In the genomic region with DNA sequence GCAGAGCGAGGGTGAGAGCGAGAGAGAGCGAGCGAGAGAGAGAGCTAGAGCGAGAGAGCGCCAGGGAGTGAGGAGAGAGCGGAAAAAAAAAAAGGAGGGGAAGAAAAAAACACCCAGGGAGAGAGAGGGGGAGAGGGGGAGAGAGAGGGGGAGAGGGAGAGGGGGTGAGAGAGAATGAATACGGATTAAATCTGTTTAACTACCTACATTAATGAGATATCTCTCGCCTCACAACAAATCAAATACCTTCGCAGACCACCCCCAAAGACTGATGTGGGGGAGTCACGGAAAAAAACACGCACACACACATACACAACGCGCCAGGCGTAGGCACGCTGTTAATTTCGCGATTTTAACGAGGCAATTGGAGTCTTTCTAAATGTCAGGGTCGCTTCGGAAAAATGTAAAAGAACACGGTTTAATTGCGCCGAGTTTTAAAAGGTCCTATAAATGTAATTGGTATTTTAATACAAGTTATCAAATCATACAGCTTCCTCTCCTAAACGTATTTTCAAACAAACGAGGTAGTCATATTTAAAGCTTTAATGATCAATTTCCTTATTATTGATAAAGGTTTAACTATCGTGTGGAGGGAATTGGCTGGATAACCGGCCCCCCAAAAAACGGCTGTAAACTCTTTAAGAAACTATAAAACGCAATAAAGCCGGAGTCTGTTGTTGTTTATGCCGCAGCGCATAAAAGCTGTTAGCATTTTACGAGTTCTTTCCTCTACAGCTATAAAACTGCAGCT, we compare ENCODE assay signal across 11 cellular contexts. TPM values are rescaled to one million over a fixed set of nuclear protein-coding genes. Genes with fewer than 3 reads are reported as not detected.
DNase-seq lines count a peak whose midpoint lies in the region; ATAC-seq and TF ChIP-seq lines count a peak whose summit lies in the region.
"Had no signal": no experiment of that assay in that cellular context is flagged by ENCODE, and none has a peak within 500 bp of the region (broad histone marks: within the 10 kb centered on the region; RNA-seq: fewer than 3 reads in every experiment).

A gene (minus strand): TSS at position 81 of the 751 bp plus-strand sequence. CDS start 588 bp downstream, outside the sequence.

- peak within 1 kb of the TSS; percentile 74 to 88 (median 82) for H3K4me3 Mint-ChIP-seq in CD4-positive, CD25-positive, alpha-beta regulatory T cell
- H3K4me3 Mint-ChIP-seq in central memory CD8-positive, alpha-beta T cell, result peak within 1 kb of the TSS; percentile 93
- H3K4me3 Mint-ChIP-seq in nephron, result peak within 1 kb of the TSS; percentile 94 to 98 (median 96)

- H3K27ac Mint-ChIP-seq in CD4-positive, CD25-positive, alpha-beta regulatory T cell, result peak within 1 kb of the TSS in 1 of 3 donors; percentile 87
- H3K27ac Mint-ChIP-seq in central memory CD8-positive, alpha-beta T cell (ENCODE audit: low read depth), result peak within 1 kb of the TSS; percentile 52
- H3K27ac Mint-ChIP-seq in nephron, result peak within 1 kb of the TSS in 2 of 3 experiments; percentile 87 to 98

- no peak for ATAC-seq in CD4-positive, CD25-positive, alpha-beta regulatory T cell (ENCODE audit: low read depth in 2 of 2)
- no peak for ATAC-seq in central memory CD8-positive, alpha-beta T cell (replicated peaks; ENCODE audit: extremely low read depth, poor library complexity, severe bottlenecking)
- ATAC-seq in HG02623 (IDR thresholded peaks at IDR 0.05; ENCODE audit: unreplicated experiment) (no peak), GM19452 (IDR thresholded peaks at IDR 0.05; ENCODE audit: unreplicated experiment) (no peak)

- DNase-seq in CD4-positive, CD25-positive, alpha-beta regulatory T cell, result no peak
- DNase-seq in HT1080 (ENCODE audit: low read depth), result no peak
- no peak for DNase-seq in central memory CD8-positive, alpha-beta T cell (ENCODE audit: low spot score in 2 of 2)
- no peak for DNase-seq in GM19238 (ENCODE audit: insufficient read length, low spot score)
- no peak for DNase-seq in cerebellar cortex (ENCODE audit: low spot score)
- DNase-seq: NCI-H187 treated with DMSO at 0.1 percent for 48 hours had no signal

- no peak within 1 kb of the TSS for H3K27ac ChIP-seq in CD4-positive, CD25-positive, alpha-beta regulatory T cell (ENCODE audit: insufficient read depth, low read length, poor library complexity, severe bottlenecking)
- H3K27ac ChIP-seq: neutrophil had no signal

- H3K4me3 ChIP-seq in CD4-positive, CD25-positive, alpha-beta regulatory T cell (ENCODE audit: low read depth, low read length), result no peak within 1 kb of the TSS

- TF ChIP-seq CTCF in nephron (IDR thresholded peaks at IDR 0.05; ENCODE audit: unreplicated experiment in 3 of 3), result no peak

- peaks cover 10 to 67% (median 51%) of the 10 kb centered on the region in 4 donors for H3K4me1 Mint-ChIP-seq in CD4-positive, CD25-positive, alpha-beta regulatory T cell
- H3K4me1 Mint-ChIP-seq in central memory CD8-positive, alpha-beta T cell, result peaks cover 65% of the 10 kb centered on the region
- H3K4me1 Mint-ChIP-seq in nephron, result peaks cover 58% of the 10 kb centered on the region

- H3K27me3 ChIP-seq in CD4-positive, CD25-positive, alpha-beta regulatory T cell (ENCODE audit: control insufficient read depth, insufficient read depth, low read length), result peaks cover 29% of the 10 kb centered on the region

- H3K9me3 Mint-ChIP-seq in CD4-positive, CD25-positive, alpha-beta regulatory T cell, result peaks cover 0 to 9% (median 0%) of the 10 kb centered on the region in 7 donors
- no peaks in the 10 kb centered on the region for H3K9me3 Mint-ChIP-seq in central memory CD8-positive, alpha-beta T cell
- no peaks in the 10 kb centered on the region for H3K9me3 Mint-ChIP-seq in nephron

- H3K36me3 ChIP-seq in CD4-positive, CD25-positive, alpha-beta regulatory T cell (ENCODE audit: control insufficient read depth, insufficient read depth, low read length), result no peaks in the 10 kb centered on the region
- H3K36me3 ChIP-seq: neutrophil had no signal

- H3K27me3 Mint-ChIP-seq in CD4-positive, CD25-positive, alpha-beta regulatory T cell, result peaks cover 91% of the 10 kb centered on the region
- peaks cover 95% of the 10 kb centered on the region for H3K27me3 Mint-ChIP-seq in central memory CD8-positive, alpha-beta T cell
- H3K27me3 Mint-ChIP-seq in nephron (ENCODE audit: low read depth), result peaks cover 95% of the 10 kb centered on the region

- peaks cover 66% of the 10 kb centered on the region for H3K4me1 ChIP-seq in CD4-positive, CD25-positive, alpha-beta regulatory T cell (ENCODE audit: control insufficient read depth, insufficient read depth, low read length, poor library complexity, severe bottlenecking)

- no peaks in the 10 kb centered on the region for H3K36me3 Mint-ChIP-seq in CD4-positive, CD25-positive, alpha-beta regulatory T cell
- H3K36me3 Mint-ChIP-seq in central memory CD8-positive, alpha-beta T cell (ENCODE audit: insufficient read depth), result peaks cover 37% of the 10 kb centered on the region
- peaks cover 8% of the 10 kb centered on the region for H3K36me3 Mint-ChIP-seq in nephron (ENCODE audit: low read depth)

- no peaks in the 10 kb centered on the region for H3K9me3 ChIP-seq in CD4-positive, CD25-positive, alpha-beta regulatory T cell (ENCODE audit: control insufficient read depth in 2 of 2, low read length in 2 of 2)
- H3K9me3 ChIP-seq: neutrophil had no signal

RNA-seq across cellular contexts. Expression of the gene that starts here (rescaled TPM):
- not detected for total RNA-seq in CD4-positive, CD25-positive, alpha-beta regulatory T cell
- not detected for polyA plus RNA-seq in CD4-positive, CD25-positive, alpha-beta regulatory T cell
- total RNA-seq in HT1080 (2014; rRNA removed; shearing (Covaris generic)), result 10.8 and 11.2 TPM in 2 replicates
- 10.9 and 11.3 TPM in 2 replicates for polyA plus RNA-seq in HT1080 (2015; cell fraction: cytosol; rRNA removed)
- 11.4 and 17.7 TPM in 2 replicates for polyA plus RNA-seq in HT1080 (2015; cell fraction: nucleus; rRNA removed)
- total RNA-seq: fibroblast of villous mesenchyme had no signal

Comparison
In these comparisons a context has a peak if more than half of its experiments do, and no peak if none do; other contexts are left out.
1. RNA of the gene that starts here (total RNA-seq): 10.8 to 11.2 TPM in HT1080; not detected in CD4-positive, CD25-positive, alpha-beta regulatory T cell (single experiment); every median in the first group is over 10 times any median in the second.
2. Peak in every context shown above with its lines, with median percentiles within 50 percentile points of each other: H3K4me3 Mint-ChIP-seq.